ENCODE assay signal across 16 cellular contexts in genomic region chr16:49023095-49023494, GRCh38.
A peak's percentile ranks its signal among the peaks of the same experiment; 100 is the strongest.
DNase-seq lines count a peak whose midpoint lies in the region; ATAC-seq, FAIRE-seq and TF ChIP-seq lines count a peak whose summit lies in the region.
"Had no signal": no experiment of that assay in that cellular context is flagged by ENCODE, and none has a peak within 500 bp of the region (broad histone marks: within the 10 kb centered on the region; RNA-seq: fewer than 3 reads in every experiment).

No MANE protein-coding gene starts in this region.

- peaks cover 21% of the 10 kb centered on the region for H3K4me1 ChIP-seq in foreskin keratinocyte
- H3K4me1 ChIP-seq: BE2C had no signal

- H3K27ac ChIP-seq in foreskin keratinocyte: peak overlapping the region; percentile 47
- H3K27ac ChIP-seq: thoracic aorta had no signal

- TF ChIP-seq CTCF in foreskin keratinocyte (conservative IDR thresholded peaks at IDR 0.05): no peak

- no peaks in the 10 kb centered on the region for H3K4me1 Mint-ChIP-seq in T-helper 2 cell treated with Interferon-gamma antibody and Interleukin-4, amounts not matched to agents 5 μg/mL and 100 μg/mL, for 36 hours (ENCODE audit: low read depth)
- H3K4me1 Mint-ChIP-seq: T-cell had no signal

- no peak overlapping the region for H3K4me3 Mint-ChIP-seq in T-helper 2 cell treated with Interferon-gamma antibody and Interleukin-4, amounts not matched to agents 5 μg/mL and 100 μg/mL, for 36 hours
- H3K4me3 Mint-ChIP-seq: T-cell had no signal

- H3K9me3 Mint-ChIP-seq in T-helper 2 cell treated with Interferon-gamma antibody and Interleukin-4, amounts not matched to agents 5 μg/mL and 100 μg/mL, for 36 hours: no peaks in the 10 kb centered on the region

- H3K27ac Mint-ChIP-seq in T-helper 2 cell treated with Interferon-gamma antibody and Interleukin-4, amounts not matched to agents 5 μg/mL and 100 μg/mL, for 36 hours: no peak overlapping the region
- H3K27ac Mint-ChIP-seq: T-cell had no signal

- no peaks in the 10 kb centered on the region for H3K27me3 Mint-ChIP-seq in T-helper 2 cell treated with Interferon-gamma antibody and Interleukin-4, amounts not matched to agents 5 μg/mL and 100 μg/mL, for 36 hours (ENCODE audit: low read depth)

- H3K27me3 ChIP-seq in foreskin keratinocyte: no peaks in the 10 kb centered on the region
- H3K27me3 ChIP-seq: BE2C had no signal

- DNase-seq in AG08395 (ENCODE audit: low spot score) (peak; percentile 58), H4 (ENCODE audit: low spot score) (peak; percentile 9), RCC 7860 (ENCODE audit: low spot score) (peak; percentile 53), foreskin keratinocyte (peak; percentile 91 to 95), NCI-H2196 (lab: John Stamatoyannopoulos, UW; ENCODE audit: unreplicated experiment) (no peak)
- DNase-seq in T-helper 2 cell treated with Interferon-gamma antibody and Interleukin-4, amounts not matched to agents 5 μg/mL and 100 μg/mL, for 36 hours (ENCODE audit: low spot score): no peak
- DNase-seq: activated CD4-positive, alpha-beta T cell treated with anti-CD3 and anti-CD28 coated beads, Interleukin-2, amount 50 U/mL, for 1 hour; activated gamma-delta T cell treated with Interleukin-2 at 50 U/mL for 16 hours; BE2C; cortex of kidney; mesenchymal stem cell; retina; T-cell had no signal

- H3K36me3 Mint-ChIP-seq in T-helper 2 cell treated with Interferon-gamma antibody and Interleukin-4, amounts not matched to agents 5 μg/mL and 100 μg/mL, for 36 hours (ENCODE audit: low read depth): no peaks in the 10 kb centered on the region
- H3K36me3 Mint-ChIP-seq: T-cell had no signal

- ATAC-seq in foreskin keratinocyte (peak; percentile 93), HG02852 (IDR thresholded peaks at IDR 0.05; ENCODE audit: unreplicated experiment) (no peak), GM21723 (IDR thresholded peaks at IDR 0.05; ENCODE audit: unreplicated experiment) (no peak)
- ATAC-seq: T-cell had no signal

- FAIRE-seq in RCC 7860 (lab: Jason Lieb, UNC): no peak

Comparison
In these comparisons a context has a peak if more than half of its experiments do, and no peak if none do; other contexts are left out.
1. DNase-seq: peak in AG08395 (single experiment), H4 (single experiment), RCC 7860 (single experiment) and foreskin keratinocyte (2 of 2); none in NCI-H2196 (single experiment) and T-helper 2 cell treated with Interferon-gamma antibody and Interleukin-4, amounts not matched to agents 5 μg/mL and 100 μg/mL, for 36 hours (single experiment).